15 cellular contexts compared by ENCODE assay signal in the genomic region with DNA sequence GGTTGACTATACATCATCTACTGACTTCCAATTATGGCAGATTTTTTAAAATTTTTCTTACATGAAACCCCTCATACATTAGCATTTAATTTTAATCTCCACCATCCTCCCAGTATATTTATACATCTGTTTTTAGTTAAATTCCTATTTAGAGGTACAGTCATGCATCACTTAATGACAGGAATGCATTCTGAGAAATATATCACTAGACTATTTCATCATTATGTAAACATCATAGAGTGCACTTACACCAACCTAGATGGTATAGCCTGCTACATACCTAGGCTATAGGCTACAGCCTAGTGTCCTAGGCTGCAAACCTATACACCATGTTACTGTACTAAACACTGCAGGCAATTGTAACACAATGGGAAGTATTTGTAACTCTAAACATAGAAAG.
"Had no signal": no experiment of that assay in that cellular context is flagged by ENCODE, and none has a peak within 500 bp of the region (broad histone marks: within the 10 kb centered on the region; RNA-seq: fewer than 3 reads in every experiment).

No MANE protein-coding gene starts in this region.

- H3K4me3 ChIP-seq: esophagus squamous epithelium, gastroesophageal sphincter, psoas muscle, upper lobe of right lung had no signal

- DNase-seq: activated B cell treated with CpG ODN at 0.5 μM for 24 hours; activated CD4-positive, alpha-beta T cell treated with anti-CD3 and anti-CD28 coated beads, Interleukin-2, amount 10 ng/mL, durations not matched to agents 24 days and 14 days; activated CD8-positive, alpha-beta memory T cell treated with anti-CD3 and anti-CD28 coated beads for 24 hours; activated naive CD4-positive, alpha-beta T cell treated with Interleukin-2 at 50 U/mL for 16 hours; brain microvascular endothelial cell; cerebellar nuclear complex; esophagus squamous epithelium; kidney; mesendoderm; nephron progenitor cell; psoas muscle; stimulated activated CD4-positive, alpha-beta T cell treated with anti-CD3 and anti-CD28 coated beads, Interleukin-2, amount 100 ng/mL, for 48 hours; T-cell; upper lobe of right lung had no signal
